In the genomic region with DNA sequence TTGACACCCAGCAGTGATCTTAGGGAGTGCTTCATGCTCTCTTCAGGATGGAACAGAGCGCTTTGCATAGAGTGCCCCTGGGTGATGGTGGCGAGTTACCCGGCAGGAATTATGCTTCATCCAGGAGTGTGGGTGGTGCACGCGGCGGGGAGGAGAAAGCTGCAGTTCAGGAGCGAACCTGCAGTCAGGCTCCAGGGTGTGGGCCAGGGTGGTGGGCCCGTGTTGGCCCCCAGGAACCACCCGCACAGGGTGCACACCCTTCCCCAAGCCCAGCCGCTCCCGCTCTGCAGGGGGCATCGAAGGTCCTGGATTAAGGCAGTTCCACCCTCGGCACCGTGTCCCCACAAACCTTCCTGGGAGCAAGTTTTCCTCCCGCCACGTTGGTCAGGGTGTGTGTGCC, we compare ENCODE assay signal across 14 cellular contexts. TPM values are rescaled to one million over a fixed set of nuclear protein-coding genes. Genes with fewer than 3 reads are reported as not detected.
DNase-seq lines count a peak whose midpoint lies in the region; FAIRE-seq and TF ChIP-seq lines count a peak whose summit lies in the region.
"Had no signal": no experiment of that assay in that cellular context is flagged by ENCODE, and none has a peak within 500 bp of the region (broad histone marks: within the 10 kb centered on the region; RNA-seq: fewer than 3 reads in every experiment).

No MANE protein-coding gene starts in this region.

- peak overlapping the region; percentile 15 for H3K4me2 ChIP-seq in parathyroid adenoma (ENCODE audit: low read length)

- TF ChIP-seq CTCF in 22Rv1 (IDR thresholded peaks at IDR 0.05) (no peak), Peyer's patch (IDR thresholded peaks at IDR 0.05) (peak in 3 of 6 experiments; percentile 11 to 20 (median 14)), esophagus squamous epithelium (IDR thresholded peaks at IDR 0.05) (peak in 1 of 6 experiments; percentile 35), parathyroid adenoma (IDR thresholded peaks at IDR 0.05) (no peak)

- DNase-seq in Peyer's patch (no peak), esophagus squamous epithelium (lab: John Stamatoyannopoulos, UW) (no peak), GM12891 (ENCODE audit: insufficient read length, low spot score) (no peak), NCI-H2196 treated with DMSO at 0.1 percent for 48 hours (lab: John Stamatoyannopoulos, UW; ENCODE audit: unreplicated experiment) (no peak), NCI-H187 treated with DMSO at 0.1 percent for 48 hours (lab: John Stamatoyannopoulos, UW) (no peak)
- no peak for DNase-seq in activated CD4-positive, alpha-beta memory T cell treated with anti-CD3 and anti-CD28 coated beads, Interleukin-2, amount 10 ng/mL, durations not matched to agents 7 days and 5 days
- DNase-seq: dermis blood vessel endothelial cell, foreskin fibroblast, HFFc6, testis had no signal

- H3K4me1 Mint-ChIP-seq in activated CD4-positive, alpha-beta memory T cell treated with anti-CD3 and anti-CD28 coated beads, Interleukin-2, amount 10 ng/mL, durations not matched to agents 7 days and 5 days = peaks cover 19% of the 10 kb centered on the region

- H3K9me3 ChIP-seq in Peyer's patch (no peaks in the 10 kb centered on the region), esophagus squamous epithelium (no peaks in the 10 kb centered on the region), parathyroid adenoma (ENCODE audit: control insufficient read depth, low read length) (no peaks in the 10 kb centered on the region)
- H3K9me3 ChIP-seq: testis had no signal

- no peak overlapping the region for H3K9ac ChIP-seq in parathyroid adenoma

- no peaks in the 10 kb centered on the region for H3K9me3 Mint-ChIP-seq in activated CD4-positive, alpha-beta memory T cell treated with anti-CD3 and anti-CD28 coated beads, Interleukin-2, amount 10 ng/mL, durations not matched to agents 7 days and 5 days
- H3K9me3 Mint-ChIP-seq: HFFc6 had no signal

- no peaks in the 10 kb centered on the region for H3K27me3 ChIP-seq in Peyer's patch
- no peaks in the 10 kb centered on the region for H3K27me3 ChIP-seq in esophagus squamous epithelium
- no peaks in the 10 kb centered on the region for H3K27me3 ChIP-seq in parathyroid adenoma (ENCODE audit: control insufficient read depth, insufficient read depth, low read length)
- H3K27me3 ChIP-seq: testis had no signal

- intact Hi-C loops in esophagus squamous epithelium (cut with DNase I) = no loop called here

- H3K36me3 Mint-ChIP-seq in activated CD4-positive, alpha-beta memory T cell treated with anti-CD3 and anti-CD28 coated beads, Interleukin-2, amount 10 ng/mL, durations not matched to agents 7 days and 5 days (ENCODE audit: low read depth) = peaks cover 8% of the 10 kb centered on the region

- H3K27ac ChIP-seq in 22Rv1 (peak overlapping the region; percentile 99), Peyer's patch (peak overlapping the region in 3 of 4 donors; percentile 79 to 94 (median 93)), esophagus squamous epithelium (peak overlapping the region; percentile 69 to 95 (median 79)), parathyroid adenoma (peak overlapping the region; percentile 59)
- H3K27ac ChIP-seq: SK-N-MC, testis had no signal

- H3K4me3 ChIP-seq in Peyer's patch = peak overlapping the region in 2 of 4 donors; percentile 24 to 31
- H3K4me3 ChIP-seq in esophagus squamous epithelium = peak overlapping the region in 2 of 4 donors; percentile 15 to 92
- H3K4me3 ChIP-seq in parathyroid adenoma (ENCODE audit: low read depth, low read length) = no peak overlapping the region
- H3K4me3 ChIP-seq: SK-N-MC, testis had no signal

- CTCF ChIA-PET in activated CD4-positive, alpha-beta memory T cell treated with anti-CD3 and anti-CD28 coated beads, Interleukin-2, amount 10 ng/mL, durations not matched to agents 7 days and 5 days (lab: Charles Lee) = no interaction called here

- peak in 1 of 2 donors; percentile 0 for TF ChIP-seq POLR2A in Peyer's patch (IDR thresholded peaks at IDR 0.05)
- no peak for TF ChIP-seq POLR2A in esophagus squamous epithelium (IDR thresholded peaks at IDR 0.05)
- no peak for TF ChIP-seq POLR2A in GM12891 (IDR thresholded peaks at IDR 0.05; ENCODE audit: low read depth, low read length)

- peaks cover 35% of the 10 kb centered on the region for H3K79me2 ChIP-seq in parathyroid adenoma

- no peak for FAIRE-seq in GM12891 (lab: Jason Lieb, UNC)

- H3K4me1 ChIP-seq in Peyer's patch (peaks cover 11 to 45% (median 12%) of the 10 kb centered on the region in 4 donors), esophagus squamous epithelium (peaks cover 47 to 66% (median 52%) of the 10 kb centered on the region in 3 donors), parathyroid adenoma (peaks cover 17% of the 10 kb centered on the region)

- H2AFZ ChIP-seq in parathyroid adenoma = no peak overlapping the region

- H3K36me3 ChIP-seq in Peyer's patch (peaks cover 0 to 16% (median 0%) of the 10 kb centered on the region in 3 donors), esophagus squamous epithelium (peaks cover 0 to 20% (median 0%) of the 10 kb centered on the region in 3 donors), parathyroid adenoma (ENCODE audit: control insufficient read depth, insufficient read depth, low read length) (no peaks in the 10 kb centered on the region)

- no peak overlapping the region for H3K27ac Mint-ChIP-seq in activated CD4-positive, alpha-beta memory T cell treated with anti-CD3 and anti-CD28 coated beads, Interleukin-2, amount 10 ng/mL, durations not matched to agents 7 days and 5 days
- H3K27ac Mint-ChIP-seq: HFFc6 had no signal

- no peak overlapping the region for H3K4me3 Mint-ChIP-seq in activated CD4-positive, alpha-beta memory T cell treated with anti-CD3 and anti-CD28 coated beads, Interleukin-2, amount 10 ng/mL, durations not matched to agents 7 days and 5 days
- H3K4me3 Mint-ChIP-seq: HFFc6 had no signal

- POLR2A ChIA-PET in activated CD4-positive, alpha-beta memory T cell treated with anti-CD3 and anti-CD28 coated beads, Interleukin-2, amount 10 ng/mL, durations not matched to agents 7 days and 5 days (lab: Charles Lee) = no interaction called here

- no peaks in the 10 kb centered on the region for H3K27me3 Mint-ChIP-seq in activated CD4-positive, alpha-beta memory T cell treated with anti-CD3 and anti-CD28 coated beads, Interleukin-2, amount 10 ng/mL, durations not matched to agents 7 days and 5 days

- 50 to 61% methylated on average over 2 to 12 of the region's 16 CpGs for WGBS in esophagus squamous epithelium, 2 donors

TF ChIP-seq in GM12891, 5 proteins besides CTCF, POLR2A, EP300 and RAD21:
- no peak for TF ChIP-seq POLR2AphosphoS5 (IDR thresholded peaks at IDR 0.05; ENCODE audit: low read depth, low read length)
- TF ChIP-seq SPI1 (IDR thresholded peaks at IDR 0.05; ENCODE audit: low read depth, low read length) = no peak
- TF ChIP-seq TAF1 (IDR thresholded peaks at IDR 0.05; ENCODE audit: low read depth, low read length) = no peak
- TF ChIP-seq PAX5 (IDR thresholded peaks at IDR 0.05; ENCODE audit: insufficient read depth, low read length, severe bottlenecking) = no peak
- TF ChIP-seq POU2F2 (IDR thresholded peaks at IDR 0.05; ENCODE audit: low read depth, low read length) = no peak

RNA-seq across cellular contexts. Expression of a gene that starts 3.9 kb away (rescaled TPM):
- total RNA-seq in Peyer's patch (10 to 100 TPM; 27.2 to 83.6 (median 62.7) TPM), esophagus squamous epithelium (10 to 100 TPM; 14.2 to 31.4 (median 20.3) TPM)
- 10 to 100 TPM; 12.2 to 14.2 TPM for total RNA-seq in activated CD4-positive, alpha-beta memory T cell treated with anti-CD3 and anti-CD28 coated beads, Interleukin-2, amount 10 ng/mL, durations not matched to agents 7 days and 5 days
- polyA plus RNA-seq in GM12891 (2012; ENCODE audit: low read depth, missing spikeins) = 5.5 TPM

RNA-seq across cellular contexts. Expression of a gene that starts 24.0 kb away (rescaled TPM):
- 10 to 100 TPM; 33.1 to 65.6 (median 55.2) TPM for total RNA-seq in Peyer's patch
- 10 to 100 TPM; 15.9 to 24.0 (median 20.4) TPM for total RNA-seq in esophagus squamous epithelium
- total RNA-seq in activated CD4-positive, alpha-beta memory T cell treated with anti-CD3 and anti-CD28 coated beads, Interleukin-2, amount 10 ng/mL, durations not matched to agents 7 days and 5 days = 10 to 100 TPM; 33.7 to 35.1 TPM
- 9.0 TPM for polyA plus RNA-seq in GM12891 (2012; ENCODE audit: low read depth, missing spikeins)

RNA-seq across cellular contexts. Expression of a gene that starts 27.0 kb away (rescaled TPM):
- total RNA-seq in Peyer's patch (10 to 100 TPM in 1 of 4 donors, 1 to 10 TPM in 3; 1.2 to 17.3 (median 1.5) TPM), esophagus squamous epithelium (under 1 TPM in 3 of 4 donors, not detected in 1; 0.09 to 0.95 (median 0.59) TPM)
- 1 to 10 TPM; 2.3 to 2.6 TPM for total RNA-seq in activated CD4-positive, alpha-beta memory T cell treated with anti-CD3 and anti-CD28 coated beads, Interleukin-2, amount 10 ng/mL, durations not matched to agents 7 days and 5 days
- polyA plus RNA-seq in GM12891 (2012; ENCODE audit: low read depth, missing spikeins) = 0.85 TPM

RNA-seq across cellular contexts. Expression of a gene that starts 33.6 kb away (rescaled TPM):
- total RNA-seq in Peyer's patch = not detected
- total RNA-seq in esophagus squamous epithelium = not detected
- not detected for total RNA-seq in activated CD4-positive, alpha-beta memory T cell treated with anti-CD3 and anti-CD28 coated beads, Interleukin-2, amount 10 ng/mL, durations not matched to agents 7 days and 5 days
- not detected for polyA plus RNA-seq in GM12891 (2012; ENCODE audit: low read depth, missing spikeins)
- total RNA-seq: A673, dermis blood vessel endothelial cell, HFFc6 had no signal

RNA-seq across cellular contexts. Expression of a gene that starts 37.0 kb away (rescaled TPM):
- total RNA-seq in Peyer's patch (1 to 10 TPM; 2.5 to 6.2 (median 3.8) TPM), esophagus squamous epithelium (1 to 10 TPM in 1 of 4 donors, under 1 TPM in 3; under 0.01 to 1.8 (median 0.29) TPM)
- under 1 TPM; 0.10 to 0.13 TPM for total RNA-seq in activated CD4-positive, alpha-beta memory T cell treated with anti-CD3 and anti-CD28 coated beads, Interleukin-2, amount 10 ng/mL, durations not matched to agents 7 days and 5 days
- polyA plus RNA-seq in GM12891 (2012; ENCODE audit: low read depth, missing spikeins) = 0.39 TPM
